ENCODE assay signal across 8 cellular contexts in genomic region chr21:31343680-31344480, GRCh38. TPM values are rescaled to one million over a fixed set of nuclear protein-coding genes. Genes with fewer than 3 reads are reported as not detected.
A peak's percentile ranks its signal among the peaks of the same experiment; 100 is the strongest.
DNase-seq lines count a peak whose midpoint lies in the region; ATAC-seq, FAIRE-seq and TF ChIP-seq lines count a peak whose summit lies in the region.

TSS of gene TIAM1 (minus strand) at chr21:31344261. CDS start at chr21:31266972, 77,289 bp downstream.

- ATAC-seq in HepG2 (no peak), HG03097 (IDR thresholded peaks at IDR 0.05; ENCODE audit: low FRiP score, unreplicated experiment) (no peak)

- H3K4me3 ChIP-seq in liver (ENCODE audit: low read depth in 1 of 3, low read length in 3 of 3), result peak within 1 kb of the TSS; percentile 36 to 68 (median 43)
- no peak within 1 kb of the TSS for H3K4me3 ChIP-seq in HepG2 (replicated peaks in 1 of 3; ENCODE audit: insufficient read depth in 1 of 3, low read depth in 2 of 3, low read length in 3 of 3)
- H3K4me3 ChIP-seq in effector memory CD4-positive, alpha-beta T cell (ENCODE audit: insufficient read depth, low read depth, low read length, poor library complexity, severe bottlenecking), result peak within 1 kb of the TSS; percentile 71
- H3K4me3 ChIP-seq in stomach, result peak within 1 kb of the TSS; percentile 35 to 48 (median 40)

- H3K27me3 ChIP-seq in liver (ENCODE audit: control insufficient read depth in 4 of 4, insufficient read depth in 4 of 4, low read length in 3 of 4), result no peaks in the 10 kb centered on the region
- peaks cover 0 to 20% of the 10 kb centered on the region in 2 experiments; a peak in 2 of 5 replicates for H3K27me3 ChIP-seq in HepG2 (ENCODE audit: control insufficient read depth in 1 of 2, insufficient read depth in 2 of 2, low read length in 2 of 2)
- no peaks in the 10 kb centered on the region for H3K27me3 ChIP-seq in effector memory CD4-positive, alpha-beta T cell (replicated peaks; ENCODE audit: control insufficient read depth, insufficient read depth, low read length, poor library complexity, severe bottlenecking)
- peaks cover 0 to 43% (median 15%) of the 10 kb centered on the region in 3 donors for H3K27me3 ChIP-seq in stomach

- H3K4me1 ChIP-seq in liver (ENCODE audit: control insufficient read depth in 4 of 4, insufficient read depth in 4 of 4, low read length in 3 of 4) (peaks cover 3 to 17% (median 15%) of the 10 kb centered on the region in 4 donors), HepG2 (ENCODE audit: insufficient read depth, low read length) (no peaks in the 10 kb centered on the region), stomach (peaks cover 0 to 18% (median 8%) of the 10 kb centered on the region in 4 donors)
- H3K4me1 ChIP-seq in effector memory CD4-positive, alpha-beta T cell (ENCODE audit: control insufficient read depth, insufficient read depth, low read length, poor library complexity, severe bottlenecking), result no peaks in the 10 kb centered on the region

- FAIRE-seq in HepG2 (lab: Jason Lieb, UNC), result no peak

- CTCF ChIA-PET in HepG2 (lab: Yijun Ruan, JAX; ENCODE audit: low intra/inter-chr PET ratio, low total read pairs), result no interaction called here

- 3% methylated on average over 49 of the region's 49 CpGs for WGBS in liver
- 20% methylated on average over 30 of the region's 49 CpGs for WGBS in HepG2 (ENCODE audit: low lambda C conversion rate)
- WGBS in stomach, 5 donors, result 1 to 2% (median 2%) methylated on average over 44 to 49 of the region's 49 CpGs

- POLR2A ChIA-PET in HepG2 (lab: Yijun Ruan, JAX), result no interaction called here

- no peaks in the 10 kb centered on the region for H4K20me1 ChIP-seq in HepG2 (ENCODE audit: insufficient read depth, low read length)

- no peaks in the 10 kb centered on the region for H3K36me3 ChIP-seq in liver (ENCODE audit: control insufficient read depth in 4 of 4, insufficient read depth in 3 of 4, low read depth in 1 of 4, low read length in 3 of 4)
- H3K36me3 ChIP-seq in HepG2 (replicated peaks in 1 of 2; ENCODE audit: control insufficient read depth in 1 of 2, insufficient read depth in 2 of 2, low read length in 2 of 2), result no peaks in the 10 kb centered on the region
- H3K36me3 ChIP-seq in effector memory CD4-positive, alpha-beta T cell (ENCODE audit: control insufficient read depth, insufficient read depth, low read length), result no peaks in the 10 kb centered on the region
- H3K36me3 ChIP-seq in stomach, result no peaks in the 10 kb centered on the region

- H3K27ac ChIP-seq in liver (ENCODE audit: low read depth in 1 of 2, low read length in 2 of 2) (peak within 1 kb of the TSS in 1 of 2 donors; percentile 8), HepG2 (ENCODE audit: extremely low read length, insufficient read depth, low read length) (no peak within 1 kb of the TSS), stomach (peak within 1 kb of the TSS in 3 of 5 donors; percentile 18 to 63 (median 55))
- peak within 1 kb of the TSS; percentile 49 for H3K27ac ChIP-seq in effector memory CD4-positive, alpha-beta T cell (ENCODE audit: insufficient read depth, low read length, poor library complexity, severe bottlenecking)

- peak in 1 of 2 donors; percentile 14 for TF ChIP-seq RAD21 in liver (IDR thresholded peaks at IDR 0.05)
- no peak for TF ChIP-seq RAD21 in HepG2 (CRISPR knock-in tag; IDR thresholded peaks at IDR 0.05)

- no TSS peak for BruUV-seq in HepG2 (replicated peaks; lab: Mats Ljungman, UMichigan)

- TF ChIP-seq EP300 in HepG2 (IDR thresholded peaks at IDR 0.05; ENCODE audit: low read depth in 2 of 2, low read length in 2 of 2) (no peak), HepG2 (CRISPR knock-in tag; IDR thresholded peaks at IDR 0.05; ENCODE audit: borderline replicate concordance) (no peak), stomach (IDR thresholded peaks at IDR 0.05) (no peak)

- intact Hi-C loops in HepG2 (cut with micrococcal nuclease; ENCODE audit: unreplicated experiment), result no loop called here
- intact Hi-C loops in stomach (cut with DNase I; ENCODE audit: low total_unique reads), result no loop called here

- TF ChIP-seq CTCF in liver (IDR thresholded peaks at IDR 0.05; ENCODE audit: low read depth, low read length, missing input control) (no peak), HepG2 (CRISPR knock-in tag; IDR thresholded peaks at IDR 0.05) (no peak), stomach (IDR thresholded peaks at IDR 0.05) (no peak)

- H3K79me2 ChIP-seq in HepG2 (ENCODE audit: insufficient read depth, low read length), result no peaks in the 10 kb centered on the region

- H3K4me2 ChIP-seq in HepG2 (ENCODE audit: low read depth, low read length), result no peak within 1 kb of the TSS

- no peak for DNase-seq in HepG2 (ENCODE audit: low spot score)
- peak; percentile 40 for DNase-seq in UCSD-AML1 (lab: John Stamatoyannopoulos, UW; ENCODE audit: unreplicated experiment)
- no peak for DNase-seq in effector memory CD4-positive, alpha-beta T cell
- peak; percentile 79 for DNase-seq in medulla oblongata (ENCODE audit: extremely low spot score)
- DNase-seq in stomach, result peak; percentile 43
- DNase-seq in dermis blood vessel endothelial cell, result no peak

- in situ Hi-C loops in HepG2 (cut with HindIII; ENCODE audit: extremely low pct_ligation_motif_present, low pct_unique_long_range_greater_than_20kb), result loop anchor here (10.0 kb wide), 1 partner anchor 241 kb away; no protein-coding TSS in a partner anchor

- H3K9me3 ChIP-seq in liver (ENCODE audit: control insufficient read depth in 4 of 4, low read length in 3 of 4), result no peaks in the 10 kb centered on the region
- no peaks in the 10 kb centered on the region for H3K9me3 ChIP-seq in HepG2 (ENCODE audit: low read length)
- H3K9me3 ChIP-seq in effector memory CD4-positive, alpha-beta T cell (ENCODE audit: control insufficient read depth, low read length), result no peaks in the 10 kb centered on the region
- H3K9me3 ChIP-seq in stomach, result no peaks in the 10 kb centered on the region

- TF ChIP-seq POLR2A in HepG2 (IDR thresholded peaks at IDR 0.05; ENCODE audit: insufficient read depth in 1 of 2, low read depth in 2 of 2, low read length in 2 of 2) (no peak), stomach (IDR thresholded peaks at IDR 0.05) (no peak)

- H3K9ac ChIP-seq in liver (ENCODE audit: low read depth in 1 of 2, low read length in 2 of 2) (no peak within 1 kb of the TSS), HepG2 (ENCODE audit: insufficient read depth, low read depth, low read length) (no peak within 1 kb of the TSS)

- H2AFZ ChIP-seq in HepG2 (ENCODE audit: low read length), result no peak within 1 kb of the TSS

TF ChIP-seq in liver, 16 proteins besides CTCF, POLR2A, EP300 and RAD21 (continues in another document):
- TF ChIP-seq RXRA (IDR thresholded peaks at IDR 0.05) (no peak), GABPA (IDR thresholded peaks at IDR 0.05 in 1 of 2, conservative IDR thresholded peaks at IDR 0.05 in 1 of 2) (no peak)

TF ChIP-seq in HepG2, 621 proteins besides CTCF, POLR2A, EP300 and RAD21 (continues in another document):
- TF ChIP-seq TARDBP (CRISPR knock-in tag; IDR thresholded peaks at IDR 0.05), result no peak
- TF ChIP-seq CAMTA2 (CRISPR knock-in tag; IDR thresholded peaks at IDR 0.05; ENCODE audit: borderline replicate concordance), result no peak
- no peak for TF ChIP-seq ZNF337 (CRISPR knock-in tag; IDR thresholded peaks at IDR 0.05; ENCODE audit: borderline replicate concordance, low read depth)
- no peak for TF ChIP-seq ZNF704 (CRISPR knock-in tag; IDR thresholded peaks at IDR 0.05; ENCODE audit: borderline replicate concordance)
- TF ChIP-seq MAFF (IDR thresholded peaks at IDR 0.05; ENCODE audit: low read depth, low read length), result no peak
- no peak for TF ChIP-seq NPAS2 (CRISPR knock-in tag; IDR thresholded peaks at IDR 0.05; ENCODE audit: borderline replicate concordance)
- no peak for TF ChIP-seq HDAC2 (CRISPR knock-in tag; IDR thresholded peaks at IDR 0.05)
- TF ChIP-seq ZFYVE20 (CRISPR knock-in tag; IDR thresholded peaks at IDR 0.05; ENCODE audit: borderline replicate concordance, low read depth), result no peak

RNA-seq across cellular contexts. Expression of gene TIAM1, which starts in this region (rescaled TPM):
- total RNA-seq in liver (1 to 10 TPM; 4.3 to 7.4 TPM), HepG2 (2016; rRNA removed; fragmentation: Illumina TruSeq; extraction: Trizol) (0.07 and 0.24 TPM in 2 replicates), stomach (10 to 100 TPM in 1 of 5 donors, 1 to 10 TPM in 4; 1.8 to 19.8 (median 4.1) TPM), dermis blood vessel endothelial cell (0.85 and 1.0 TPM in 2 replicates)
- polyA plus RNA-seq in liver (1 to 10 TPM; 3.0 to 5.2 TPM), HepG2 (2011; rRNA removed) (0.13 and 0.24 TPM in 2 replicates), stomach (1 to 10 TPM; 1.1 to 5.1 (median 1.8) TPM)
- total RNA-seq in HepG2 (2016; cell fraction: cytosol; rRNA removed; fragmentation: Illumina TruSeq; extraction: Trizol; ENCODE audit: low read depth), result 0.09 TPM in 1 of 2 replicates, not detected in the other
- total RNA-seq in HepG2 (2016; cell fraction: insoluble cytoplasmic fraction; rRNA removed; fragmentation: Illumina TruSeq; extraction: Trizol), result 0.11 and 0.16 TPM in 2 replicates
- total RNA-seq in HepG2 (2016; cell fraction: membrane; rRNA removed; fragmentation: Illumina TruSeq; extraction: Trizol), result 0.06 and 0.21 TPM in 2 replicates
- 0.13 and 0.16 TPM in 2 replicates for total RNA-seq in HepG2 (2016; cell fraction: nucleus; rRNA removed; fragmentation: Illumina TruSeq; extraction: Trizol)
- 0.08 and 0.10 TPM in 2 replicates for polyA plus RNA-seq in HepG2 (2011; cell fraction: cytosol; rRNA removed)
- 0.32 and 0.62 TPM in 2 replicates for polyA plus RNA-seq in HepG2 (2011; cell fraction: nucleus; rRNA removed)
- polyA plus RNA-seq in HepG2 (2012), result 0.25 and 0.35 TPM in 2 replicates
- polyA plus RNA-seq in HepG2 (2016; cell fraction: cytosol; fragmentation: Illumina TruSeq; extraction: Trizol; ENCODE audit: low read depth), result not detected in 2 replicates
- 0.28 TPM in 1 of 2 replicates, not detected in the other for polyA plus RNA-seq in HepG2 (2016; cell fraction: insoluble cytoplasmic fraction; fragmentation: Illumina TruSeq; extraction: Trizol; ENCODE audit: low read depth)
- not detected in 2 replicates for polyA plus RNA-seq in HepG2 (2016; cell fraction: membrane; fragmentation: Illumina TruSeq; extraction: Trizol; ENCODE audit: low read depth)
- polyA plus RNA-seq in HepG2 (2016; cell fraction: nucleus; fragmentation: Illumina TruSeq; extraction: Trizol; ENCODE audit: insufficient read depth, low read depth), result 0.13 TPM in 1 of 2 replicates, not detected in the other
- polyA minus RNA-seq in HepG2 (2011; rRNA and poly(A)+ RNA removed; ENCODE audit: low replicate concordance), result 0.88 TPM in 1 of 2 replicates, not detected in the other
- 0.30 TPM in 1 of 2 replicates, not detected in the other for polyA minus RNA-seq in HepG2 (2011; cell fraction: cytosol; rRNA and poly(A)+ RNA removed)
- 1.1 and 1.2 TPM in 2 replicates for polyA minus RNA-seq in HepG2 (2011; cell fraction: nucleus; rRNA and poly(A)+ RNA removed)

Comparison
In these comparisons a context has a peak if more than half of its experiments do, and no peak if none do; other contexts are left out.
1. H3K4me3 ChIP-seq: peak in liver (3 of 3), effector memory CD4-positive, alpha-beta T cell (single experiment) and stomach (4 of 4); none in HepG2 (0 of 3).
2. DNase-seq: peak in UCSD-AML1 (single experiment), medulla oblongata (single experiment) and stomach (single experiment); none in HepG2 (single experiment), effector memory CD4-positive, alpha-beta T cell (0 of 3) and dermis blood vessel endothelial cell (single experiment).